ENCODE assay signal across 1 cellular context in genomic region chr16:4846503-4846900, GRCh38.
TF ChIP-seq lines count a peak whose summit lies in the region.

No MANE protein-coding gene starts in this region.

TF ChIP-seq in HCT116, 20 proteins besides CTCF, POLR2A, EP300 and RAD21 (continued from another document):
- TF ChIP-seq REST (IDR thresholded peaks at IDR 0.05; ENCODE audit: low read depth) = no peak
- TF ChIP-seq CBX3 (IDR thresholded peaks at IDR 0.05; ENCODE audit: low read depth) = no peak
- no peak for TF ChIP-seq TCF7L2 (IDR thresholded peaks at IDR 0.05; ENCODE audit: borderline replicate concordance, extremely low read depth, insufficient read depth, insufficient read length)
- no peak for TF ChIP-seq SP1 (IDR thresholded peaks at IDR 0.05; ENCODE audit: low read depth)
